In the genomic region with DNA sequence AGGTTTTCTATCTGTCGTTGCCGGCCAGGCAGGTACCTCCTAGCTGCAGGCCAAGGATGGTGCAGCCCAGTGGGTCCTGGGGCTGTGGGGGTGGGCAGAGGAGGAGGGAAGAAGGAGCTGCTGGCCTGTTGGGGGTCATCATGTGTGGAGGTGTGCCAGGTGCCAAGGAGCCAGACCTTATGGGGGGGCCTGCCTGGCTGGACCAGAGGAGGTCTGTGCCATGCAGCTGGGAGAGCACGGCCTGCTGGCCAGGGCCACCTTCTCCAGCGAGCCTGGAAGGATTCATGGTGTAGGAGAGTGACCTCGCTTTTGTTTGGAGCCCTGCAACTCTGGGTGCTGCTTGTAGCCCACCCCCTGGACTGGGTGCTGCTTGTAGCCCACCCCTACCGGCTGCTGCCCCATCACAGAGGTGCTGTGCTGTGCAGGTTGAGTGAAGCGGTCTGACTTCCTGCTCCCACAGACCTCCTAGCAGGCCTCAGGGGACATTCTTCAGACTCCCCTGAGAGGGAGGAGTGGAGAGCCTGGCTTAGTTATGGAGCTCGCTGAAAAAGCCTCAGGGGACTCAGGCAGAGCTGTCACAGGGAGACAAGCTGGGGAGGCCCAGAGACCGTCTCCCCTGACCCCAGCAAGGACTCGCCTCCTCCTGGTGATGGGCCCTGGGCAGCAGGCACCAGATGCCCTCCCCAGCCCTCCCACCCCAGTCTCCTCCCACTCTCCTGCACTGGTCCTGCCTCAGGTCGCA, we compare ENCODE assay signal across 18 cellular contexts.
DNase-seq lines count a peak whose midpoint lies in the region; ATAC-seq and TF ChIP-seq lines count a peak whose summit lies in the region.
"Had no signal": no experiment of that assay in that cellular context is flagged by ENCODE, and none has a peak within 500 bp of the region (broad histone marks: within the 10 kb centered on the region; RNA-seq: fewer than 3 reads in every experiment).

No MANE protein-coding gene starts in this region.

- TF ChIP-seq POLR2A in gastroesophageal sphincter (IDR thresholded peaks at IDR 0.05) = no peak

- H3K4me3 Mint-ChIP-seq in stimulated activated effector memory CD8-positive, alpha-beta T cell treated with anti-CD3 and anti-CD28 coated beads, Interleukin-12 subunit alpha, Interleukin-12 subunit beta, amount 100 ng/mL, for 72 hours = no peak overlapping the region
- H3K4me3 Mint-ChIP-seq: mesothelial cell of epicardium, neural crest cell had no signal

- no peaks in the 10 kb centered on the region for H3K9me3 Mint-ChIP-seq in stimulated activated effector memory CD8-positive, alpha-beta T cell treated with anti-CD3 and anti-CD28 coated beads, Interleukin-12 subunit alpha, Interleukin-12 subunit beta, amount 100 ng/mL, for 72 hours
- H3K9me3 Mint-ChIP-seq: activated T-helper 2 cell treated with anti-CD3 and anti-CD28 coated beads, Interferon-gamma antibody, Interleukin-2, Interleukin-4, amounts not matched to agents 10 μg/mL and 5 μg/mL and 100 μg/mL, durations not matched to agents 14 hours and 24 hours and 36 hours; mesothelial cell of epicardium; neural crest cell had no signal

- no peak for ATAC-seq in gastroesophageal sphincter
- peak; percentile 14 for ATAC-seq in stimulated activated effector memory CD8-positive, alpha-beta T cell treated with anti-CD3 and anti-CD28 coated beads, Interleukin-12 subunit alpha, Interleukin-12 subunit beta, amount 100 ng/mL, for 72 hours
- no peak for ATAC-seq in HG03457 (IDR thresholded peaks at IDR 0.05; ENCODE audit: unreplicated experiment)
- ATAC-seq: PC-3 had no signal

- peak overlapping the region; percentile 51 to 93 (median 92) for H3K27ac ChIP-seq in gastroesophageal sphincter
- no peak overlapping the region for H3K27ac ChIP-seq in substantia nigra (ENCODE audit: low read depth, low read length, poor library complexity, severe bottlenecking)
- H3K27ac ChIP-seq: KMS-11 had no signal

- no peak for TF ChIP-seq EP300 in gastroesophageal sphincter (IDR thresholded peaks at IDR 0.05)

- no peaks in the 10 kb centered on the region for H3K9me3 ChIP-seq in gastroesophageal sphincter

- H3K4me3 ChIP-seq in gastroesophageal sphincter = no peak overlapping the region

- DNase-seq in DMS153 treated with DMSO at 0.1 percent for 48 hours (lab: John Stamatoyannopoulos, UW; ENCODE audit: unreplicated experiment) (peak; percentile 13), NCI-H2107 treated with DMSO at 0.1 percent for 48 hours (lab: John Stamatoyannopoulos, UW; ENCODE audit: unreplicated experiment) (peak; percentile 31), substantia nigra (lab: John Stamatoyannopoulos, UW) (no peak), DMS53 treated with DMSO at 0.1 percent for 48 hours (lab: John Stamatoyannopoulos, UW; ENCODE audit: unreplicated experiment) (no peak), RKO (ENCODE audit: low spot score) (no peak)
- DNase-seq in stimulated activated effector memory CD8-positive, alpha-beta T cell treated with anti-CD3 and anti-CD28 coated beads, Interleukin-12 subunit alpha, Interleukin-12 subunit beta, amount 100 ng/mL, for 72 hours (ENCODE audit: low spot score in 2 of 2) = no peak
- DNase-seq: activated CD4-positive, alpha-beta T cell treated with anti-CD3 and anti-CD28 coated beads for 1 hour; kidney; NCI-H2171 treated with DMSO at 0.1 percent for 48 hours; NCI-H748 treated with DMSO at 0.1 percent for 48 hours; PC-3; stimulated activated CD4-positive, alpha-beta T cell treated with anti-CD3 and anti-CD28 coated beads, Interleukin-12 subunit alpha, Interleukin-12 subunit beta, amount 100 ng/mL, for 4 hours had no signal

- H3K27me3 ChIP-seq in gastroesophageal sphincter = no peaks in the 10 kb centered on the region

- H3K4me1 Mint-ChIP-seq in stimulated activated effector memory CD8-positive, alpha-beta T cell treated with anti-CD3 and anti-CD28 coated beads, Interleukin-12 subunit alpha, Interleukin-12 subunit beta, amount 100 ng/mL, for 72 hours = no peaks in the 10 kb centered on the region

- peaks cover 0 to 26% of the 10 kb centered on the region in 2 donors for H3K36me3 ChIP-seq in gastroesophageal sphincter

- H3K27ac Mint-ChIP-seq in stimulated activated effector memory CD8-positive, alpha-beta T cell treated with anti-CD3 and anti-CD28 coated beads, Interleukin-12 subunit alpha, Interleukin-12 subunit beta, amount 100 ng/mL, for 72 hours = no peak overlapping the region
- H3K27ac Mint-ChIP-seq: activated T-helper 2 cell treated with anti-CD3 and anti-CD28 coated beads, Interferon-gamma antibody, Interleukin-2, Interleukin-4, amounts not matched to agents 10 μg/mL and 5 μg/mL and 100 μg/mL, durations not matched to agents 14 hours and 24 hours and 36 hours; mesothelial cell of epicardium had no signal

- H3K4me1 ChIP-seq in gastroesophageal sphincter = peaks cover 14 to 80% (median 38%) of the 10 kb centered on the region in 3 donors

- peak in 2 of 4 experiments; percentile 9 to 26 for TF ChIP-seq CTCF in gastroesophageal sphincter (IDR thresholded peaks at IDR 0.05)

- WGBS in gastroesophageal sphincter (ENCODE audit: low coverage in 1 of 2), 2 donors = 100% methylated on average over 2 of the region's 11 CpGs; no CpG with 5 or more reads in 1 of the 2 donors

- no peaks in the 10 kb centered on the region for H3K36me3 Mint-ChIP-seq in stimulated activated effector memory CD8-positive, alpha-beta T cell treated with anti-CD3 and anti-CD28 coated beads, Interleukin-12 subunit alpha, Interleukin-12 subunit beta, amount 100 ng/mL, for 72 hours

Comparison
In these comparisons a context has a peak if more than half of its experiments do, and no peak if none do; other contexts are left out.
1. DNase-seq: peak in DMS153 treated with DMSO at 0.1 percent for 48 hours (single experiment) and NCI-H2107 treated with DMSO at 0.1 percent for 48 hours (single experiment); none in stimulated activated effector memory CD8-positive, alpha-beta T cell treated with anti-CD3 and anti-CD28 coated beads, Interleukin-12 subunit alpha, Interleukin-12 subunit beta, amount 100 ng/mL, for 72 hours (0 of 2), substantia nigra (0 of 49), DMS53 treated with DMSO at 0.1 percent for 48 hours (single experiment) and RKO (single experiment).